In genomic region chrX:53422915-53423268, GRCh38 we compare ENCODE assay signal across 8 cellular contexts. TPM values are rescaled to one million over a fixed set of nuclear protein-coding genes. Genes with fewer than 3 reads are reported as not detected.
A peak's percentile ranks its signal among the peaks of the same experiment; 100 is the strongest.
DNase-seq lines count a peak whose midpoint lies in the region; ATAC-seq and TF ChIP-seq lines count a peak whose summit lies in the region.

No MANE protein-coding gene starts in this region.

- no peaks in the 10 kb centered on the region for H3K9me3 ChIP-seq in cardiac muscle cell (ENCODE audit: low read depth)
- H3K9me3 ChIP-seq in body of pancreas, result no peaks in the 10 kb centered on the region
- no peaks in the 10 kb centered on the region for H3K9me3 ChIP-seq in lower lobe of right lung
- H3K9me3 ChIP-seq in upper lobe of right lung, result no peaks in the 10 kb centered on the region

- WGBS in body of pancreas, 2 donors, result 4% methylated on average over 13 of the region's 14 CpGs; no CpG with 5 or more reads in 1 of the 2 donors

- H3K27me3 ChIP-seq in cardiac muscle cell (no peaks in the 10 kb centered on the region), body of pancreas (no peaks in the 10 kb centered on the region), lower lobe of right lung (ENCODE audit: low read depth) (no peaks in the 10 kb centered on the region), upper lobe of right lung (no peaks in the 10 kb centered on the region)

- no peak for ATAC-seq in Right ventricle myocardium superior (ENCODE audit: poor library complexity)
- ATAC-seq in body of pancreas, result peak; percentile 22
- peak; percentile 27 to 32 for ATAC-seq in lower lobe of right lung
- peak; percentile 9 for ATAC-seq in upper lobe of right lung

- no peak for TF ChIP-seq CTCF in cardiac muscle cell (IDR thresholded peaks at IDR 0.05; ENCODE audit: low read depth, low read length)
- TF ChIP-seq CTCF in body of pancreas (IDR thresholded peaks at IDR 0.05), result no peak
- TF ChIP-seq CTCF in lower lobe of right lung (IDR thresholded peaks at IDR 0.05), result no peak
- TF ChIP-seq CTCF in upper lobe of right lung (IDR thresholded peaks at IDR 0.05), result no peak

- H3K36me3 ChIP-seq in cardiac muscle cell (no peaks in the 10 kb centered on the region), body of pancreas (replicated peaks in 1 of 2; ENCODE audit: insufficient read depth in 1 of 2, low read depth in 2 of 2) (no peaks in the 10 kb centered on the region), lower lobe of right lung (no peaks in the 10 kb centered on the region), upper lobe of right lung (no peaks in the 10 kb centered on the region)

- DNase-seq in cardiac muscle cell (ENCODE audit: low read depth in 1 of 2, low spot score in 1 of 2), result no peak
- no peak for DNase-seq in Right ventricle myocardium superior
- no peak for DNase-seq in body of pancreas
- no peak for DNase-seq in lower lobe of right lung
- no peak for DNase-seq in upper lobe of right lung
- DNase-seq in RKO (ENCODE audit: low spot score), result no peak
- no peak for DNase-seq in NK-92 treated with Interleukin-12 subunit alpha and Interleukin-12 subunit beta, amount 100 ng/mL, for 24 hours (lab: John Stamatoyannopoulos, UW)
- DNase-seq in T1000 (lab: John Stamatoyannopoulos, UW), result no peak

- H3K27ac ChIP-seq in cardiac muscle cell, result peak overlapping the region; percentile 61
- H3K27ac ChIP-seq in body of pancreas, result peak overlapping the region in 3 of 4 donors; percentile 83 to 93 (median 84)
- H3K27ac ChIP-seq in lower lobe of right lung, result peak overlapping the region; percentile 93
- H3K27ac ChIP-seq in upper lobe of right lung, result peak overlapping the region; percentile 91

- no peak for TF ChIP-seq POLR2A in body of pancreas (IDR thresholded peaks at IDR 0.05)

- intact Hi-C loops in Right ventricle myocardium superior (cut with DNase I) (no loop called here), body of pancreas (cut with DNase I) (no loop called here), lower lobe of right lung (cut with DNase I) (no loop called here), upper lobe of right lung (cut with DNase I) (no loop called here)

- H3K4me1 ChIP-seq in cardiac muscle cell (ENCODE audit: low read depth), result peaks cover 5% of the 10 kb centered on the region
- H3K4me1 ChIP-seq in body of pancreas, result peaks cover 12% of the 10 kb centered on the region
- peaks cover 8% of the 10 kb centered on the region for H3K4me1 ChIP-seq in lower lobe of right lung
- H3K4me1 ChIP-seq in upper lobe of right lung, result peaks cover 12% of the 10 kb centered on the region

- peak overlapping the region; percentile 46 for H3K4me3 ChIP-seq in cardiac muscle cell
- peak overlapping the region in 1 of 2 donors; percentile 20 for H3K4me3 ChIP-seq in body of pancreas
- H3K4me3 ChIP-seq in lower lobe of right lung, result peak overlapping the region; percentile 68
- H3K4me3 ChIP-seq in upper lobe of right lung, result peak overlapping the region; percentile 70

RNA-seq across cellular contexts. Expression of gene RIBC1, which starts 0.2 kb away (rescaled TPM):
- total RNA-seq in cardiac muscle cell (2.7 and 3.0 TPM in 2 replicates), Right ventricle myocardium superior (0.38 TPM), body of pancreas (under 1 TPM; 0.52 to 0.99 TPM), lower lobe of right lung (3.0 TPM), upper lobe of right lung (0.87 TPM)
- polyA plus RNA-seq in cardiac muscle cell, result 1.6 and 4.0 TPM in 2 replicates

RNA-seq across cellular contexts. Expression of gene SMC1A, which starts 0.4 kb away (rescaled TPM):
- total RNA-seq in cardiac muscle cell (46.1 and 48.3 TPM in 2 replicates), Right ventricle myocardium superior (36.6 TPM), body of pancreas (10 to 100 TPM; 24.6 to 38.6 TPM), lower lobe of right lung (52.0 TPM), upper lobe of right lung (51.8 TPM)
- 59.0 and 59.5 TPM in 2 replicates for polyA plus RNA-seq in cardiac muscle cell

RNA-seq across cellular contexts. Expression of gene HSD17B10, which starts 11.3 kb away (rescaled TPM):
- total RNA-seq in cardiac muscle cell, result 78.4 and 183 TPM in 2 replicates
- 133 and 249 TPM in 2 replicates for polyA plus RNA-seq in cardiac muscle cell
- 113 TPM for total RNA-seq in Right ventricle myocardium superior
- total RNA-seq in body of pancreas, result 10 to 100 TPM; 40.5 to 50.1 TPM
- 51.6 TPM for total RNA-seq in lower lobe of right lung
- total RNA-seq in upper lobe of right lung, result 46.7 TPM
